In the genomic region with DNA sequence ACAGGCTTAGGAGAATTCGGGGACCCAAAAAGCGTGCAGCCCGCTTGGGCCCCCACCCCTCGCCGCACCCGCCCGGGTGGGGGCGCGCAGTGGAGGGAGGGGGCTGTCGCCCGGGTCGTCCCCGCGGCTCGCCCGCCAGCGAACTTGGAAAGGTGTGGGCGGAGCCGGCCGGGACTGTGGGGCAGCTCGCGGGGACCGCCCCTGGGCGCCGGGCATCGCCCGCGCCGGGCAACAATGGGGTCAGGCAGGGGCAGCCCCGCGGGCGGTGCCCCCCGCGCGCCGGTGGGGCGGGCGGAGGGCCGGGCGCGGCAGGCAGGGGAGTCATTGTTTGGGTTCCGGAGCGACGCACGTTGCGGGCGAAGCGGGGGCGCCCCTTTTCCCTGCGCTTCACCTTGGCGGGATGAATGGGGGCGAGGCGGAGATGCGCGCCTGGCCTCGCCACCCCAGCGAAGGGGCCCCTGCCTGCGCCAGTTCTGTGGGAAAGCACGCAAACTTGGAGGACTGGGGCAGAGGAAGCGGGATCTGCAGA, we compare ENCODE assay signal across 8 cellular contexts. TPM values are rescaled to one million over a fixed set of nuclear protein-coding genes. Genes with fewer than 3 reads are reported as not detected.
A peak's percentile ranks its signal among the peaks of the same experiment; 100 is the strongest.
DNase-seq lines count a peak whose midpoint lies in the region; FAIRE-seq and TF ChIP-seq lines count a peak whose summit lies in the region.

No MANE protein-coding gene starts in this region.

- TF ChIP-seq POLR2A in GM12892 (IDR thresholded peaks at IDR 0.05; ENCODE audit: low read depth, low read length): no peak

- POLR2A ChIA-PET in HEK293 (lab: Yijun Ruan, JAX): interaction anchor here (0.9 to 1.0 kb wide), 2 partner anchors 152 to 309 kb away, joined by 4 to 5 read pairs; no protein-coding TSS in a partner anchor

- H3K9me3 ChIP-seq in HEK293 (ENCODE audit: control insufficient read depth, insufficient read depth, low read depth, low read length) (no peaks in the 10 kb centered on the region), mesodermal cell (ENCODE audit: control insufficient read depth, low read length) (no peaks in the 10 kb centered on the region)

- H3K4me3 ChIP-seq in HEK293 (ENCODE audit: low read depth, low read length) (peak overlapping the region; percentile 75), mesodermal cell (ENCODE audit: extremely low read depth, insufficient read depth, low read length, poor library complexity, severe bottlenecking) (peak overlapping the region; percentile 69)

- H3K27ac Mint-ChIP-seq in dendritic cell treated with granulocyte-macrophage colony-stimulating factor and Interleukin-4, amounts not matched to agents 40 ng/mL and 50 ng/mL, for 4 days: peak overlapping the region; percentile 60

- H3K9me3 Mint-ChIP-seq in dendritic cell treated with granulocyte-macrophage colony-stimulating factor and Interleukin-4, amounts not matched to agents 40 ng/mL and 50 ng/mL, for 4 days: no peaks in the 10 kb centered on the region

- no peaks in the 10 kb centered on the region for H3K36me3 ChIP-seq in HEK293 (ENCODE audit: control insufficient read depth in 2 of 2, insufficient read depth in 1 of 2, low read length in 2 of 2)
- H3K36me3 ChIP-seq in mesodermal cell (ENCODE audit: control insufficient read depth, insufficient read depth, low read length): no peaks in the 10 kb centered on the region

- peaks cover 17% of the 10 kb centered on the region for H3K4me1 Mint-ChIP-seq in dendritic cell treated with granulocyte-macrophage colony-stimulating factor and Interleukin-4, amounts not matched to agents 40 ng/mL and 50 ng/mL, for 4 days (ENCODE audit: low read depth)

- H3K4me1 ChIP-seq in HEK293 (ENCODE audit: control insufficient read depth, insufficient read depth, low read length) (peaks cover 4% of the 10 kb centered on the region; the same call in 1 of the 2 replicates), mesodermal cell (ENCODE audit: control insufficient read depth, insufficient read depth, low read length, poor library complexity, severe bottlenecking) (peaks cover 4% of the 10 kb centered on the region)

- FAIRE-seq in GM12892 (lab: Jason Lieb, UNC): peak; percentile 44

- peaks cover 6% of the 10 kb centered on the region for H3K36me3 Mint-ChIP-seq in dendritic cell treated with granulocyte-macrophage colony-stimulating factor and Interleukin-4, amounts not matched to agents 40 ng/mL and 50 ng/mL, for 4 days (ENCODE audit: low read depth)

- 0% methylated on average over 18 to 37 of the region's 60 CpGs for WGBS in mesodermal cell (ENCODE audit: insufficient coverage in 2 of 2), 2 experiments

- no peak for TF ChIP-seq CTCF in HEK293 (tag by site-specific recombination; IDR thresholded peaks at IDR 0.05)

- DNase-seq in GM12892 (ENCODE audit: insufficient read length) (peak; percentile 31), NCI-H1092 treated with DMSO at 0.1 percent for 48 hours (lab: John Stamatoyannopoulos, UW) (peak; percentile 80), cerebellar cortex (ENCODE audit: low spot score) (no peak)
- DNase-seq in activated CD4-positive, alpha-beta T cell treated with anti-CD3 and anti-CD28 coated beads for 1 hour: peak; percentile 39
- DNase-seq in stimulated activated CD8-positive, alpha-beta memory T cell treated with anti-CD3 and anti-CD28 coated beads, Interleukin-4, amount 100 ng/mL, for 4 hours (ENCODE audit: low read depth in 2 of 2, low spot score in 1 of 2): peak; percentile 40 to 50

- H3K27ac ChIP-seq in HEK293 (ENCODE audit: extremely low read depth, low read depth, low read length): peak overlapping the region; percentile 98
- peak overlapping the region; percentile 83 for H3K27ac ChIP-seq in mesodermal cell (ENCODE audit: low read depth, low read length, severe bottlenecking)

- peak overlapping the region; percentile 83 for H3K4me3 Mint-ChIP-seq in dendritic cell treated with granulocyte-macrophage colony-stimulating factor and Interleukin-4, amounts not matched to agents 40 ng/mL and 50 ng/mL, for 4 days

- intact Hi-C loops in dendritic cell treated with granulocyte-macrophage colony-stimulating factor and Interleukin-4, amounts not matched to agents 40 ng/mL and 50 ng/mL, for 4 days (cut with micrococcal nuclease): loop anchor here (5.0 kb wide), 1 partner anchor 167 kb away; no protein-coding TSS in a partner anchor

- peaks cover 35% of the 10 kb centered on the region for H3K27me3 Mint-ChIP-seq in dendritic cell treated with granulocyte-macrophage colony-stimulating factor and Interleukin-4, amounts not matched to agents 40 ng/mL and 50 ng/mL, for 4 days

- CTCF ChIA-PET in HEK293 (lab: Yijun Ruan, JAX): no interaction called here

TF ChIP-seq in HEK293, 187 proteins besides CTCF, POLR2A, EP300 and RAD21 (continues in another document):
- TF ChIP-seq, protein P1, sequence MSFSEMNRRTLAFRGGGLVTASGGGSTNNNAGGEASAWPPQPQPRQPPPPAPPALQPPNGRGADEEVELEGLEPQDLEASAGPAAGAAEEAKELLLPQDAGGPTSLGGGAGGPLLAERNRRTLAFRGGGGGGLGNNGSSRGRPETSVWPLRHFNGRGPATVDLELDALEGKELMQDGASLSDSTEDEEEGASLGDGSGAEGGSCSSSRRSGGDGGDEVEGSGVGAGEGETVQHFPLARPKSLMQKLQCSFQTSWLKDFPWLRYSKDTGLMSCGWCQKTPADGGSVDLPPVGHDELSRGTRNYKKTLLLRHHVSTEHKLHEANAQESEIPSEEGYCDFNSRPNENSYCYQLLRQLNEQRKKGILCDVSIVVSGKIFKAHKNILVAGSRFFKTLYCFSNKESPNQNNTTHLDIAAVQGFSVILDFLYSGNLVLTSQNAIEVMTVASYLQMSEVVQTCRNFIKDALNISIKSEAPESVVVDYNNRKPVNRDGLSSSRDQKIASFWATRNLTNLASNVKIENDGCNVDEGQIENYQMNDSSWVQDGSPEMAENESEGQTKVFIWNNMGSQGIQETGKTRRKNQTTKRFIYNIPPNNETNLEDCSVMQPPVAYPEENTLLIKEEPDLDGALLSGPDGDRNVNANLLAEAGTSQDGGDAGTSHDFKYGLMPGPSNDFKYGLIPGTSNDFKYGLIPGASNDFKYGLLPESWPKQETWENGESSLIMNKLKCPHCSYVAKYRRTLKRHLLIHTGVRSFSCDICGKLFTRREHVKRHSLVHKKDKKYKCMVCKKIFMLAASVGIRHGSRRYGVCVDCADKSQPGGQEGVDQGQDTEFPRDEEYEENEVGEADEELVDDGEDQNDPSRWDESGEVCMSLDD (tag by site-specific recombination; IDR thresholded peaks at IDR 0.05): peak; percentile 73; the same call in 1 of the 2 replicates
- 0 out of 2 replicates have a peak, but pooled peaks have one; percentile 20 for TF ChIP-seq SP3 (tag by site-specific recombination; IDR thresholded peaks at IDR 0.05)
- TF ChIP-seq OVOL3 (tag by site-specific recombination; IDR thresholded peaks at IDR 0.05): no peak
- no peak for TF ChIP-seq ZNF776 (tag by site-specific recombination; IDR thresholded peaks at IDR 0.05; ENCODE audit: borderline replicate concordance)
- no peak for TF ChIP-seq ZNF24 (tag by site-specific recombination; IDR thresholded peaks at IDR 0.05)
- TF ChIP-seq ZNF266 (tag by site-specific recombination; IDR thresholded peaks at IDR 0.05; ENCODE audit: low read depth): no peak
- no peak for TF ChIP-seq GLI2 (tag by site-specific recombination; IDR thresholded peaks at IDR 0.05; ENCODE audit: borderline replicate concordance, low read depth)
- TF ChIP-seq, protein P2, sequence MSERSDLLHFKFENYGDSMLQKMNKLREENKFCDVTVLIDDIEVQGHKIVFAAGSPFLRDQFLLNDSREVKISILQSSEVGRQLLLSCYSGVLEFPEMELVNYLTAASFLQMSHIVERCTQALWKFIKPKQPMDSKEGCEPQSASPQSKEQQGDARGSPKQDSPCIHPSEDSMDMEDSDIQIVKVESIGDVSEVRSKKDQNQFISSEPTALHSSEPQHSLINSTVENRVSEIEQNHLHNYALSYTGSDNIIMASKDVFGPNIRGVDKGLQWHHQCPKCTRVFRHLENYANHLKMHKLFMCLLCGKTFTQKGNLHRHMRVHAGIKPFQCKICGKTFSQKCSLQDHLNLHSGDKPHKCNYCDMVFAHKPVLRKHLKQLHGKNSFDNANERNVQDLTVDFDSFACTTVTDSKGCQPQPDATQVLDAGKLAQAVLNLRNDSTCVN (tag by site-specific recombination; optimal IDR thresholded peaks at IDR 0.05): peak; percentile 83
- no peak for TF ChIP-seq ZNF426 (tag by site-specific recombination; IDR thresholded peaks at IDR 0.05)
- no peak for TF ChIP-seq ZNF544 (tag by site-specific recombination; IDR thresholded peaks at IDR 0.05)
- TF ChIP-seq ZFP69B (tag by site-specific recombination; IDR thresholded peaks at IDR 0.05): no peak
- no peak for TF ChIP-seq OSR2 (tag by site-specific recombination; IDR thresholded peaks at IDR 0.05)
- TF ChIP-seq, protein P3, sequence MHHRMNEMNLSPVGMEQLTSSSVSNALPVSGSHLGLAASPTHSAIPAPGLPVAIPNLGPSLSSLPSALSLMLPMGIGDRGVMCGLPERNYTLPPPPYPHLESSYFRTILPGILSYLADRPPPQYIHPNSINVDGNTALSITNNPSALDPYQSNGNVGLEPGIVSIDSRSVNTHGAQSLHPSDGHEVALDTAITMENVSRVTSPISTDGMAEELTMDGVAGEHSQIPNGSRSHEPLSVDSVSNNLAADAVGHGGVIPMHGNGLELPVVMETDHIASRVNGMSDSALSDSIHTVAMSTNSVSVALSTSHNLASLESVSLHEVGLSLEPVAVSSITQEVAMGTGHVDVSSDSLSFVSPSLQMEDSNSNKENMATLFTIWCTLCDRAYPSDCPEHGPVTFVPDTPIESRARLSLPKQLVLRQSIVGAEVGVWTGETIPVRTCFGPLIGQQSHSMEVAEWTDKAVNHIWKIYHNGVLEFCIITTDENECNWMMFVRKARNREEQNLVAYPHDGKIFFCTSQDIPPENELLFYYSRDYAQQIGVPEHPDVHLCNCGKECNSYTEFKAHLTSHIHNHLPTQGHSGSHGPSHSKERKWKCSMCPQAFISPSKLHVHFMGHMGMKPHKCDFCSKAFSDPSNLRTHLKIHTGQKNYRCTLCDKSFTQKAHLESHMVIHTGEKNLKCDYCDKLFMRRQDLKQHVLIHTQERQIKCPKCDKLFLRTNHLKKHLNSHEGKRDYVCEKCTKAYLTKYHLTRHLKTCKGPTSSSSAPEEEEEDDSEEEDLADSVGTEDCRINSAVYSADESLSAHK (tag by site-specific recombination; IDR thresholded peaks at IDR 0.05): peak; percentile 22; the same call in 1 of the 2 replicates
- no peak for TF ChIP-seq ZBTB1 (tag by site-specific recombination; IDR thresholded peaks at IDR 0.05)
- peak; percentile 18 for TF ChIP-seq KLF1 (tag by site-specific recombination; IDR thresholded peaks at IDR 0.05)
- peak; percentile 71; the same call in 1 of the 2 replicates for TF ChIP-seq GLIS2 (tag by site-specific recombination; IDR thresholded peaks at IDR 0.05)
- TF ChIP-seq ZNF221 (tag by site-specific recombination; IDR thresholded peaks at IDR 0.05; ENCODE audit: borderline replicate concordance): no peak
- peak; percentile 37; the same call in 1 of the 2 replicates for TF ChIP-seq KLF8 (tag by site-specific recombination; IDR thresholded peaks at IDR 0.05)

RNA-seq across cellular contexts. Expression of a gene that starts 0.6 kb away (rescaled TPM):
- polyA plus RNA-seq in GM12892 (2012; ENCODE audit: missing spikeins): 5.7 TPM
- polyA plus RNA-seq in mesodermal cell (2013, experiment 1 of 2): 9.9 TPM
- polyA plus RNA-seq in mesodermal cell (2013, experiment 2 of 2): 8.4 TPM
